In the genomic region with DNA sequence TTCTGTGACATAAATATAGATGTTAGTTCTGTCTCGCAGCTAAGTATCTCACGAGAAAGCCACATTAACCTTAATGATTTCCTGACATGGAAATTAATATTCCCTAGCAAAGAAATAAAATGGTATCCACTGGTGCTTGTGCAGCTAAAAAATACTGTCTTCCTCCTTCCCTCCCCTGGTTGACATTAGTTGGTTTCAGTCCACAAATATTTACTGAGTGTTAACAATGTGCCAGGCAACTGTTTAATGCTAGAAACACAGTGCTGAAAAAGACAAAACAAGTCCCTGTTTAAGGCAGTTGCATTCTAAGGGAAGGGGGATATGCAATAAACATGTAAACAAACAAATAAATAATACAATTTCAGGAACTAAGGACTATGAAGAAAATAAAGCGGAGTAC, we compare ENCODE assay signal across 12 cellular contexts. TPM values are rescaled to one million over a fixed set of nuclear protein-coding genes. Genes with fewer than 3 reads are reported as not detected.
DNase-seq lines count a peak whose midpoint lies in the region; ATAC-seq, FAIRE-seq and TF ChIP-seq lines count a peak whose summit lies in the region.
"Had no signal": no experiment of that assay in that cellular context is flagged by ENCODE, and none has a peak within 500 bp of the region (broad histone marks: within the 10 kb centered on the region; RNA-seq: fewer than 3 reads in every experiment).

No MANE protein-coding gene starts in this region.

- H3K4me1 ChIP-seq in HepG2 (ENCODE audit: insufficient read depth, low read length) = peaks cover 29% of the 10 kb centered on the region
- peaks cover 3 to 23% (median 16%) of the 10 kb centered on the region in 4 donors for H3K4me1 ChIP-seq in transverse colon
- peaks cover 21% of the 10 kb centered on the region for H3K4me1 ChIP-seq in HAP-1

- H3K4me2 ChIP-seq in HepG2 (ENCODE audit: low read depth, low read length) = peak overlapping the region; percentile 59

- POLR2A ChIA-PET in activated CD4-positive, alpha-beta memory T cell treated with anti-CD3 and anti-CD28 coated beads for 36 hours (lab: Charles Lee) = no interaction called here
- POLR2A ChIA-PET in activated CD4-positive, alpha-beta memory T cell treated with anti-CD3 and anti-CD28 coated beads, Interleukin-2, amount 10 ng/mL, durations not matched to agents 7 days and 5 days (lab: Charles Lee) = interaction anchor here (1.9 kb wide), 1 partner anchor 10 kb away, joined by 5 read pairs; no protein-coding TSS in a partner anchor
- POLR2A ChIA-PET in HepG2 (lab: Yijun Ruan, JAX) = no interaction called here

- in situ Hi-C loops in astrocyte of the spinal cord (cut with HindIII; ENCODE audit: low sequenced_read_pairs) (no loop called here), HepG2 (cut with HindIII; ENCODE audit: extremely low pct_ligation_motif_present, low pct_unique_long_range_greater_than_20kb) (no loop called here), transverse colon (cut with MboI; ENCODE audit: low pct_ligation_motif_present in 1 of 4, low pct_unique_long_range_greater_than_20kb in 1 of 4, low sequenced_read_pairs in 3 of 4) (loop anchor here in 3 of 4 donors (25.0 kb wide), 2 partner anchors 249 to 824 kb away; no protein-coding TSS in a partner anchor), HAP-1 (cut with MboI; ENCODE audit: low sequenced_read_pairs) (no loop called here)

- no peaks in the 10 kb centered on the region for H3K36me3 Mint-ChIP-seq in activated CD4-positive, alpha-beta memory T cell treated with anti-CD3 and anti-CD28 coated beads for 36 hours
- no peaks in the 10 kb centered on the region for H3K36me3 Mint-ChIP-seq in activated CD4-positive, alpha-beta memory T cell treated with anti-CD3 and anti-CD28 coated beads, Interleukin-2, amount 10 ng/mL, durations not matched to agents 7 days and 5 days (ENCODE audit: low read depth)
- H3K36me3 Mint-ChIP-seq in activated T-helper 1 cell treated with anti-CD3 and anti-CD28 coated beads, Interleukin-12 subunit alpha, Interleukin-12 subunit beta, Interleukin-2, Interleukin-4 antibody, amounts not matched to agents 30 ng/mL and 10 ng/mL and 1 ng/mL, durations not matched to agents 14 hours and 24 hours and 36 hours (ENCODE audit: low read depth) = peaks cover 4% of the 10 kb centered on the region
- H3K36me3 Mint-ChIP-seq: natural killer cell had no signal

- H3K27ac ChIP-seq in HepG2 (ENCODE audit: extremely low read length, insufficient read depth, low read length) = no peak overlapping the region
- peak overlapping the region; percentile 47 to 64 (median 54) for H3K27ac ChIP-seq in transverse colon
- H3K27ac ChIP-seq: cardiac muscle cell had no signal

- whole genome bisulfite sequencing in HepG2 (ENCODE audit: low lambda C conversion rate) = 55% methylated on average over 3 of the region's 3 CpGs
- 60 to 67% methylated on average over 3 of the region's 3 CpGs for WGBS in transverse colon (ENCODE audit: low coverage in 1 of 2), 2 donors

- H3K4me3 Mint-ChIP-seq in activated CD4-positive, alpha-beta memory T cell treated with anti-CD3 and anti-CD28 coated beads for 36 hours = no peak overlapping the region
- no peak overlapping the region for H3K4me3 Mint-ChIP-seq in activated CD4-positive, alpha-beta memory T cell treated with anti-CD3 and anti-CD28 coated beads, Interleukin-2, amount 10 ng/mL, durations not matched to agents 7 days and 5 days
- H3K4me3 Mint-ChIP-seq in activated T-helper 1 cell treated with anti-CD3 and anti-CD28 coated beads, Interleukin-12 subunit alpha, Interleukin-12 subunit beta, Interleukin-2, Interleukin-4 antibody, amounts not matched to agents 30 ng/mL and 10 ng/mL and 1 ng/mL, durations not matched to agents 14 hours and 24 hours and 36 hours = no peak overlapping the region
- H3K4me3 Mint-ChIP-seq: H9, natural killer cell had no signal

- TF ChIP-seq EP300 in HepG2 (IDR thresholded peaks at IDR 0.05; ENCODE audit: low read depth in 2 of 2, low read length in 2 of 2) = no peak
- TF ChIP-seq EP300 in HepG2 (CRISPR knock-in tag; IDR thresholded peaks at IDR 0.05; ENCODE audit: borderline replicate concordance) = no peak
- TF ChIP-seq EP300 in transverse colon (IDR thresholded peaks at IDR 0.05; ENCODE audit: low read depth) = no peak

- H3K9ac ChIP-seq in HepG2 (ENCODE audit: insufficient read depth, low read depth, low read length) = no peak overlapping the region

- H3K4me3 ChIP-seq in astrocyte of the spinal cord (ENCODE audit: low read depth, low read length) = no peak overlapping the region
- H3K4me3 ChIP-seq in HepG2 (replicated peaks in 1 of 3; ENCODE audit: insufficient read depth in 1 of 3, low read depth in 2 of 3, low read length in 3 of 3) = no peak overlapping the region
- no peak overlapping the region for H3K4me3 ChIP-seq in transverse colon
- no peak overlapping the region for H3K4me3 ChIP-seq in MG63
- no peak overlapping the region for H3K4me3 ChIP-seq in HAP-1
- H3K4me3 ChIP-seq: cardiac muscle cell had no signal

- H3K36me3 ChIP-seq in HepG2 (replicated peaks in 1 of 2; ENCODE audit: control insufficient read depth in 1 of 2, insufficient read depth in 2 of 2, low read length in 2 of 2) (no peaks in the 10 kb centered on the region), transverse colon (no peaks in the 10 kb centered on the region), MG63 (no peaks in the 10 kb centered on the region), HAP-1 (replicated peaks) (no peaks in the 10 kb centered on the region)
- H3K36me3 ChIP-seq: cardiac muscle cell had no signal

- peaks cover 2 to 12% of the 10 kb centered on the region in 2 experiments; a peak in 1 of 5 replicates for H3K27me3 ChIP-seq in HepG2 (ENCODE audit: control insufficient read depth in 1 of 2, insufficient read depth in 2 of 2, low read length in 2 of 2)
- H3K27me3 ChIP-seq in transverse colon = no peaks in the 10 kb centered on the region
- H3K27me3 ChIP-seq in MG63 = no peaks in the 10 kb centered on the region
- H3K27me3 ChIP-seq in HAP-1 (ENCODE audit: low read depth) = no peaks in the 10 kb centered on the region

- FAIRE-seq in HepG2 (lab: Jason Lieb, UNC) = no peak
- FAIRE-seq: G401.6 had no signal

- H3K27ac Mint-ChIP-seq in activated CD4-positive, alpha-beta memory T cell treated with anti-CD3 and anti-CD28 coated beads for 36 hours = peak overlapping the region; percentile 38
- no peak overlapping the region for H3K27ac Mint-ChIP-seq in activated CD4-positive, alpha-beta memory T cell treated with anti-CD3 and anti-CD28 coated beads, Interleukin-2, amount 10 ng/mL, durations not matched to agents 7 days and 5 days
- no peak overlapping the region for H3K27ac Mint-ChIP-seq in activated T-helper 1 cell treated with anti-CD3 and anti-CD28 coated beads, Interleukin-12 subunit alpha, Interleukin-12 subunit beta, Interleukin-2, Interleukin-4 antibody, amounts not matched to agents 30 ng/mL and 10 ng/mL and 1 ng/mL, durations not matched to agents 14 hours and 24 hours and 36 hours
- H3K27ac Mint-ChIP-seq: natural killer cell had no signal

- H2AFZ ChIP-seq in HepG2 (ENCODE audit: low read length) = no peak overlapping the region

- H3K27me3 Mint-ChIP-seq in activated CD4-positive, alpha-beta memory T cell treated with anti-CD3 and anti-CD28 coated beads for 36 hours = no peaks in the 10 kb centered on the region
- H3K27me3 Mint-ChIP-seq in activated CD4-positive, alpha-beta memory T cell treated with anti-CD3 and anti-CD28 coated beads, Interleukin-2, amount 10 ng/mL, durations not matched to agents 7 days and 5 days = no peaks in the 10 kb centered on the region
- no peaks in the 10 kb centered on the region for H3K27me3 Mint-ChIP-seq in activated T-helper 1 cell treated with anti-CD3 and anti-CD28 coated beads, Interleukin-12 subunit alpha, Interleukin-12 subunit beta, Interleukin-2, Interleukin-4 antibody, amounts not matched to agents 30 ng/mL and 10 ng/mL and 1 ng/mL, durations not matched to agents 14 hours and 24 hours and 36 hours (ENCODE audit: insufficient read depth)

- H3K9me3 Mint-ChIP-seq in activated CD4-positive, alpha-beta memory T cell treated with anti-CD3 and anti-CD28 coated beads for 36 hours = no peaks in the 10 kb centered on the region
- no peaks in the 10 kb centered on the region for H3K9me3 Mint-ChIP-seq in activated CD4-positive, alpha-beta memory T cell treated with anti-CD3 and anti-CD28 coated beads, Interleukin-2, amount 10 ng/mL, durations not matched to agents 7 days and 5 days
- H3K9me3 Mint-ChIP-seq in activated T-helper 1 cell treated with anti-CD3 and anti-CD28 coated beads, Interleukin-12 subunit alpha, Interleukin-12 subunit beta, Interleukin-2, Interleukin-4 antibody, amounts not matched to agents 30 ng/mL and 10 ng/mL and 1 ng/mL, durations not matched to agents 14 hours and 24 hours and 36 hours = no peaks in the 10 kb centered on the region
- H3K9me3 Mint-ChIP-seq: H9, natural killer cell had no signal

- no peaks in the 10 kb centered on the region for H4K20me1 ChIP-seq in HepG2 (ENCODE audit: insufficient read depth, low read length)

- no TSS peak for BruUV-seq in HepG2 (replicated peaks; lab: Mats Ljungman, UMichigan)

- CTCF ChIA-PET in activated CD4-positive, alpha-beta memory T cell treated with anti-CD3 and anti-CD28 coated beads for 36 hours (lab: Charles Lee) = interaction anchor here (1.0 to 2.2 kb wide), 2 partner anchors 14 to 264 kb away, joined by 4 to 15 read pairs; no protein-coding TSS in a partner anchor
- CTCF ChIA-PET in activated CD4-positive, alpha-beta memory T cell treated with anti-CD3 and anti-CD28 coated beads, Interleukin-2, amount 10 ng/mL, durations not matched to agents 7 days and 5 days (lab: Charles Lee) = interaction anchor here (1.5 kb wide), 1 partner anchor 267 kb away, joined by 5 read pairs; no protein-coding TSS in a partner anchor
- CTCF ChIA-PET in HepG2 (lab: Yijun Ruan, JAX; ENCODE audit: low intra/inter-chr PET ratio, low total read pairs) = no interaction called here

- peaks cover 29% of the 10 kb centered on the region for H3K4me1 Mint-ChIP-seq in activated CD4-positive, alpha-beta memory T cell treated with anti-CD3 and anti-CD28 coated beads for 36 hours (ENCODE audit: low read depth)
- peaks cover 21% of the 10 kb centered on the region for H3K4me1 Mint-ChIP-seq in activated CD4-positive, alpha-beta memory T cell treated with anti-CD3 and anti-CD28 coated beads, Interleukin-2, amount 10 ng/mL, durations not matched to agents 7 days and 5 days
- H3K4me1 Mint-ChIP-seq in activated T-helper 1 cell treated with anti-CD3 and anti-CD28 coated beads, Interleukin-12 subunit alpha, Interleukin-12 subunit beta, Interleukin-2, Interleukin-4 antibody, amounts not matched to agents 30 ng/mL and 10 ng/mL and 1 ng/mL, durations not matched to agents 14 hours and 24 hours and 36 hours (ENCODE audit: low read depth) = peaks cover 34% of the 10 kb centered on the region

- intact Hi-C loops in activated CD4-positive, alpha-beta memory T cell treated with anti-CD3 and anti-CD28 coated beads for 36 hours (cut with micrococcal nuclease) = loop anchor here (10.0 kb wide), 1 partner anchor 811 kb away; no protein-coding TSS in a partner anchor
- intact Hi-C loops in HepG2 (cut with micrococcal nuclease; ENCODE audit: unreplicated experiment) = no loop called here
- intact Hi-C loops in transverse colon (cut with DNase I; ENCODE audit: low total_unique reads) = no loop called here
- intact Hi-C loops in activated T-helper 1 cell treated with anti-CD3 and anti-CD28 coated beads, Interleukin-12 subunit alpha, Interleukin-12 subunit beta, Interleukin-2, Interleukin-4 antibody, amounts not matched to agents 30 ng/mL and 10 ng/mL and 1 ng/mL, durations not matched to agents 14 hours and 24 hours and 36 hours (cut with micrococcal nuclease) = loop anchor here (5.0 kb wide), 1 partner anchor 34 kb away; no protein-coding TSS in a partner anchor

- TF ChIP-seq RAD21 in HepG2 (CRISPR knock-in tag; IDR thresholded peaks at IDR 0.05) = no peak

- H3K79me2 ChIP-seq in HepG2 (ENCODE audit: insufficient read depth, low read length) = no peaks in the 10 kb centered on the region

- H3K9me3 ChIP-seq in HepG2 (ENCODE audit: low read length) (no peaks in the 10 kb centered on the region), transverse colon (no peaks in the 10 kb centered on the region), MG63 (no peaks in the 10 kb centered on the region), HAP-1 (no peaks in the 10 kb centered on the region)

- no peak for DNase-seq in activated CD4-positive, alpha-beta memory T cell treated with anti-CD3 and anti-CD28 coated beads for 36 hours
- DNase-seq in activated CD4-positive, alpha-beta memory T cell treated with anti-CD3 and anti-CD28 coated beads, Interleukin-2, amount 10 ng/mL, durations not matched to agents 7 days and 5 days = no peak
- DNase-seq in astrocyte of the spinal cord (ENCODE audit: low read depth, low spot score) (peak; percentile 10), HepG2 (ENCODE audit: low spot score) (no peak), transverse colon (no peak), MG63 (no peak), HAP-1 (ENCODE audit: low spot score in 2 of 2) (no peak)
- no peak for DNase-seq in activated T-helper 1 cell treated with anti-CD3 and anti-CD28 coated beads, Interleukin-12 subunit alpha, Interleukin-12 subunit beta, Interleukin-2, Interleukin-4 antibody, amounts not matched to agents 30 ng/mL and 10 ng/mL and 1 ng/mL, durations not matched to agents 14 hours and 24 hours and 36 hours (ENCODE audit: low spot score)
- DNase-seq: natural killer cell had no signal

- no peak for TF ChIP-seq CTCF in astrocyte of the spinal cord (IDR thresholded peaks at IDR 0.05; ENCODE audit: low read depth, low read length)
- no peak for TF ChIP-seq CTCF in HepG2 (CRISPR knock-in tag; IDR thresholded peaks at IDR 0.05)
- no peak for TF ChIP-seq CTCF in transverse colon (IDR thresholded peaks at IDR 0.05)

- no peak for TF ChIP-seq POLR2A in HepG2 (IDR thresholded peaks at IDR 0.05; ENCODE audit: insufficient read depth in 1 of 2, low read depth in 2 of 2, low read length in 2 of 2)
- TF ChIP-seq POLR2A in transverse colon (IDR thresholded peaks at IDR 0.05) = no peak

- peak; percentile 21; the same call in 2 of the 3 replicates for ATAC-seq in HepG2
- ATAC-seq: natural killer cell had no signal

RNA-seq across cellular contexts. Expression of a gene that starts 44.2 kb away (rescaled TPM):
- 10 to 100 TPM; 12.5 to 12.8 TPM for total RNA-seq in activated CD4-positive, alpha-beta memory T cell treated with anti-CD3 and anti-CD28 coated beads for 36 hours
- total RNA-seq in activated CD4-positive, alpha-beta memory T cell treated with anti-CD3 and anti-CD28 coated beads, Interleukin-2, amount 10 ng/mL, durations not matched to agents 7 days and 5 days = 10 to 100 TPM; 18.8 to 19.2 TPM
- total RNA-seq in HepG2 (2016; rRNA removed; fragmentation: Illumina TruSeq; extraction: Trizol) (64.7 and 75.4 TPM in 2 replicates), transverse colon (10 to 100 TPM in 3 of 4 donors, 1 to 10 TPM in 1; 4.1 to 27.6 (median 18.6) TPM)
- total RNA-seq in HepG2 (2016; cell fraction: cytosol; rRNA removed; fragmentation: Illumina TruSeq; extraction: Trizol; ENCODE audit: low read depth) = 23.8 and 25.8 TPM in 2 replicates
- total RNA-seq in HepG2 (2016; cell fraction: insoluble cytoplasmic fraction; rRNA removed; fragmentation: Illumina TruSeq; extraction: Trizol) = 63.0 and 68.2 TPM in 2 replicates
- total RNA-seq in HepG2 (2016; cell fraction: membrane; rRNA removed; fragmentation: Illumina TruSeq; extraction: Trizol) = 73.0 and 83.1 TPM in 2 replicates
- total RNA-seq in HepG2 (2016; cell fraction: nucleus; rRNA removed; fragmentation: Illumina TruSeq; extraction: Trizol) = 56.5 and 65.0 TPM in 2 replicates
- 66.7 and 77.5 TPM in 2 replicates for polyA plus RNA-seq in HepG2 (2011; rRNA removed)
- 24.3 and 39.3 TPM in 2 replicates for polyA plus RNA-seq in HepG2 (2011; cell fraction: cytosol; rRNA removed)
- polyA plus RNA-seq in HepG2 (2011; cell fraction: nucleus; rRNA removed) = 45.4 and 50.4 TPM in 2 replicates
- polyA plus RNA-seq in HepG2 (2012) = 75.2 and 93.6 TPM in 2 replicates
- 9.0 and 9.6 TPM in 2 replicates for polyA plus RNA-seq in HepG2 (2016; cell fraction: cytosol; fragmentation: Illumina TruSeq; extraction: Trizol; ENCODE audit: low read depth)
- polyA plus RNA-seq in HepG2 (2016; cell fraction: insoluble cytoplasmic fraction; fragmentation: Illumina TruSeq; extraction: Trizol; ENCODE audit: low read depth) = 54.6 and 54.7 TPM in 2 replicates
- 35.4 and 35.8 TPM in 2 replicates for polyA plus RNA-seq in HepG2 (2016; cell fraction: membrane; fragmentation: Illumina TruSeq; extraction: Trizol; ENCODE audit: low read depth)
- polyA plus RNA-seq in HepG2 (2016; cell fraction: nucleus; fragmentation: Illumina TruSeq; extraction: Trizol; ENCODE audit: insufficient read depth, low read depth) = 77.5 and 83.9 TPM in 2 replicates
- polyA minus RNA-seq in HepG2 (2011; rRNA and poly(A)+ RNA removed; ENCODE audit: low replicate concordance) = 7.4 and 30.0 TPM in 2 replicates
- 58.1 and 59.1 TPM in 2 replicates for polyA minus RNA-seq in HepG2 (2011; cell fraction: cytosol; rRNA and poly(A)+ RNA removed)
- 143 and 153 TPM in 2 replicates for polyA minus RNA-seq in HepG2 (2011; cell fraction: nucleus; rRNA and poly(A)+ RNA removed)
- total RNA-seq in activated T-helper 1 cell treated with anti-CD3 and anti-CD28 coated beads, Interleukin-12 subunit alpha, Interleukin-12 subunit beta, Interleukin-2, Interleukin-4 antibody, amounts not matched to agents 30 ng/mL and 10 ng/mL and 1 ng/mL, durations not matched to agents 14 hours and 24 hours and 36 hours = 14.9 and 15.4 TPM in 2 replicates
- total RNA-seq in MG63 (2014; rRNA removed; shearing (Covaris generic); ENCODE audit: low replicate concordance) = 14.6 and 19.1 TPM in 2 replicates

Comparison
In these comparisons a context has a peak if more than half of its experiments do, and no peak if none do; other contexts are left out.
1. intact Hi-C loops: an anchor here in activated CD4-positive, alpha-beta memory T cell treated with anti-CD3 and anti-CD28 coated beads for 36 hours (10.0 kb wide) and activated T-helper 1 cell treated with anti-CD3 and anti-CD28 coated beads, Interleukin-12 subunit alpha, Interleukin-12 subunit beta, Interleukin-2, Interleukin-4 antibody, amounts not matched to agents 30 ng/mL and 10 ng/mL and 1 ng/mL, durations not matched to agents 14 hours and 24 hours and 36 hours (5.0 kb wide); none called in HepG2 and transverse colon.
2. in situ Hi-C loops: an anchor here in transverse colon (25.0 kb wide); none called in astrocyte of the spinal cord, HepG2 and HAP-1.